Comparison of ENCODE assay signal across 25 cellular contexts in the genomic region with DNA sequence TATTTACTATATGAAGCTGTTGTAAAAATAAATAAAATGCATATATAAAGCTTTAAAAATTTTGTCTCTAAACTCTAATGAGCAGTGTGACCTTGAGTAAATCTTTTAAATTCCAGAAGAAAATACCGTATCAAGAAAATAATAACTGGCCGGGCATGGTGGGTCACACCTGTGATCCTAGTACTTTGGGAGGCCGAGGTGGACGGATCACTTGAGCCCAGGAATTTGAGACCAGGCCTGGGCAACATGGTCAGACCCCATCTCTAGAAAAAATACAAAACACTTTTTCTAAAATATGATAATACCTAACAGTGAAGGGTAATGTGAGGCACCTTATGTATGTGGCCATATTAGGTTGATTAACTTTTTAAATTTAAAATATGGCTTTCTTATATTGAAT. TPM values are rescaled to one million over a fixed set of nuclear protein-coding genes. Genes with fewer than 3 reads are reported as not detected.
DNase-seq lines count a peak whose midpoint lies in the region; ATAC-seq and TF ChIP-seq lines count a peak whose summit lies in the region.
"Had no signal": no experiment of that assay in that cellular context is flagged by ENCODE, and none has a peak within 500 bp of the region (broad histone marks: within the 10 kb centered on the region; RNA-seq: fewer than 3 reads in every experiment).

No MANE protein-coding gene starts in this region.

- TF ChIP-seq EP300 in neural cell (conservative IDR thresholded peaks at IDR 0.05; ENCODE audit: poor library complexity, severe bottlenecking), result no peak

- no peaks in the 10 kb centered on the region for H3K9me2 ChIP-seq in neural cell (ENCODE audit: insufficient read depth, low read length)

- H3K9me3 Mint-ChIP-seq in stimulated activated memory B cell treated with anti-CD40 and anti-IgM and Interleukin-4, amounts not matched to agents 10 μg/mL and 1 μg/mL and 100 μg/mL, for 72 hours, result no peaks in the 10 kb centered on the region
- H3K9me3 Mint-ChIP-seq: CD8-positive, alpha-beta T cell had no signal

- DNase-seq in left ventricle myocardium inferior (no peak), left cardiac atrium (no peak), adrenal gland (peak in 1 of 7 donors; percentile 56)
- DNase-seq: CD8-positive, alpha-beta T cell; DMS79 treated with DMSO at 0.1 percent for 48 hours; GF-D8; KBM-7; NCI-H1092; NCI-H1436; NCI-H187; NCI-H2081 treated with DMSO at 0.1 percent for 48 hours; NCI-H2171; NCI-H226; NCI-H510A; NCI-H69; PC-3 had no signal

- peaks cover 35% of the 10 kb centered on the region for H3K36me3 Mint-ChIP-seq in stimulated activated memory B cell treated with anti-CD40 and anti-IgM and Interleukin-4, amounts not matched to agents 10 μg/mL and 1 μg/mL and 100 μg/mL, for 72 hours
- H3K36me3 Mint-ChIP-seq: CD8-positive, alpha-beta T cell had no signal

- no peak for TF ChIP-seq RAD21 in neural cell (conservative IDR thresholded peaks at IDR 0.05)

- H3K4me3 ChIP-seq in left ventricle myocardium inferior (peak overlapping the region; percentile 90), adrenal gland (peak overlapping the region in 2 of 4 donors; percentile 16 to 94), neural cell (ENCODE audit: low read length) (peak overlapping the region; percentile 85)

- H3F3A ChIP-seq in neural cell (ENCODE audit: insufficient read depth, low read length, poor library complexity, severe bottlenecking), result no peaks in the 10 kb centered on the region

- 47 to 71% (median 53%) methylated on average over 4 of the region's 4 CpGs for WGBS in adrenal gland, 4 donors

- H3K9ac ChIP-seq in neural cell (ENCODE audit: low read length), result no peak overlapping the region

- peaks cover 20% of the 10 kb centered on the region for H3K36me3 ChIP-seq in left ventricle myocardium inferior
- H3K36me3 ChIP-seq in adrenal gland (replicated peaks in 1 of 2), result peaks cover 0 to 13% of the 10 kb centered on the region in 2 donors
- no peaks in the 10 kb centered on the region for H3K36me3 ChIP-seq in neural cell (ENCODE audit: insufficient read depth, low read length)

- peak overlapping the region; percentile 1 for H3K4me2 ChIP-seq in neural cell (ENCODE audit: low read length)

- no peak overlapping the region for H3K4me3 Mint-ChIP-seq in stimulated activated memory B cell treated with anti-CD40 and anti-IgM and Interleukin-4, amounts not matched to agents 10 μg/mL and 1 μg/mL and 100 μg/mL, for 72 hours
- H3K4me3 Mint-ChIP-seq: B cell; CD8-positive, alpha-beta T cell had no signal

- H3K27me3 ChIP-seq in left ventricle myocardium inferior (ENCODE audit: low read depth) (no peaks in the 10 kb centered on the region), adrenal gland (no peaks in the 10 kb centered on the region), neural cell (ENCODE audit: insufficient read depth, low read depth, low read length) (no peaks in the 10 kb centered on the region)

- H3K79me2 ChIP-seq in neural cell (replicated peaks; ENCODE audit: insufficient read depth, low read length), result peaks cover 88% of the 10 kb centered on the region

- H3K4me1 Mint-ChIP-seq in stimulated activated memory B cell treated with anti-CD40 and anti-IgM and Interleukin-4, amounts not matched to agents 10 μg/mL and 1 μg/mL and 100 μg/mL, for 72 hours, result peaks cover 38% of the 10 kb centered on the region

- H3K27ac ChIP-seq in left ventricle myocardium inferior (replicated peaks) (no peak overlapping the region), adrenal gland (peak overlapping the region in 3 of 5 donors; percentile 18 to 97 (median 93)), neural cell (ENCODE audit: low read length) (no peak overlapping the region)
- H3K27ac ChIP-seq: 22Rv1, C4-2B had no signal

- intact Hi-C loops in left ventricle myocardium inferior (cut with micrococcal nuclease), result loop anchor here (10.0 kb wide), 1 partner anchor 58 kb away; no protein-coding TSS in a partner anchor
- intact Hi-C loops in left cardiac atrium (cut with DNase I), result loop anchor here in 1 of 2 donors (10.0 kb wide), 1 partner anchor 58 kb away; no protein-coding TSS in a partner anchor
- intact Hi-C loops in adrenal gland (cut with DNase I), result loop anchor here in 1 of 2 donors (10.0 kb wide), 1 partner anchor 272 kb away; no protein-coding TSS in a partner anchor

- no peak overlapping the region for H2AFZ ChIP-seq in neural cell (ENCODE audit: low read depth, low read length)

- no peaks in the 10 kb centered on the region for H4K20me1 ChIP-seq in neural cell (ENCODE audit: insufficient read depth)

- H3K27me3 Mint-ChIP-seq in stimulated activated memory B cell treated with anti-CD40 and anti-IgM and Interleukin-4, amounts not matched to agents 10 μg/mL and 1 μg/mL and 100 μg/mL, for 72 hours, result no peaks in the 10 kb centered on the region
- H3K27me3 Mint-ChIP-seq: B cell had no signal

- ATAC-seq in left cardiac atrium (no peak), GM21717 (IDR thresholded peaks at IDR 0.05; ENCODE audit: unreplicated experiment) (no peak), esophagus mucosa (no peak), HG03460 (IDR thresholded peaks at IDR 0.05; ENCODE audit: unreplicated experiment) (no peak)
- ATAC-seq in stimulated activated memory B cell treated with anti-CD40 and anti-IgM and Interleukin-4, amounts not matched to agents 10 μg/mL and 1 μg/mL and 100 μg/mL, for 72 hours, result no peak
- ATAC-seq: CD8-positive, alpha-beta T cell; PC-3; SK-N-SH treated with all-trans-retinoic acid at 6 μM for 48 hours had no signal

- H3K9me3 ChIP-seq in left ventricle myocardium inferior (replicated peaks) (no peaks in the 10 kb centered on the region), adrenal gland (replicated peaks in 1 of 3) (no peaks in the 10 kb centered on the region), neural cell (ENCODE audit: low read length) (no peaks in the 10 kb centered on the region)

- H3K4me1 ChIP-seq in left ventricle myocardium inferior, result peaks cover 94% of the 10 kb centered on the region
- H3K4me1 ChIP-seq in adrenal gland (replicated peaks in 1 of 2), result peaks cover 28 to 72% of the 10 kb centered on the region in 2 donors

- TF ChIP-seq CTCF in left ventricle myocardium inferior (IDR thresholded peaks at IDR 0.05; ENCODE audit: borderline replicate concordance) (no peak), adrenal gland (IDR thresholded peaks at IDR 0.05) (no peak), neural cell (IDR thresholded peaks at IDR 0.05; ENCODE audit: poor library complexity, severe bottlenecking) (no peak)

- no peak overlapping the region for H3K27ac Mint-ChIP-seq in stimulated activated memory B cell treated with anti-CD40 and anti-IgM and Interleukin-4, amounts not matched to agents 10 μg/mL and 1 μg/mL and 100 μg/mL, for 72 hours
- H3K27ac Mint-ChIP-seq: B cell; CD8-positive, alpha-beta T cell had no signal

- peak in 1 of 2 donors; percentile 16 for TF ChIP-seq POLR2A in adrenal gland (IDR thresholded peaks at IDR 0.05)

TF ChIP-seq in neural cell, 6 proteins besides CTCF, POLR2A, EP300 and RAD21:
- TF ChIP-seq MXI1 (conservative IDR thresholded peaks at IDR 0.05; ENCODE audit: poor library complexity, severe bottlenecking) (no peak), SMC3 (conservative IDR thresholded peaks at IDR 0.05; ENCODE audit: poor library complexity) (no peak), POLR2AphosphoS5 (IDR thresholded peaks at IDR 0.05) (no peak)

RNA-seq across cellular contexts. Expression of gene CPEB4, which starts 8.5 kb away (rescaled TPM):
- total RNA-seq in left ventricle myocardium inferior (136 TPM), left cardiac atrium (100 to 1,000 TPM in 1 of 2 donors, 10 to 100 TPM in 1; 73.8 to 178 TPM), adrenal gland (100 to 1,000 TPM; 107 to 381 (median 155) TPM), esophagus mucosa (38.5 TPM)
- polyA plus RNA-seq in adrenal gland (10 to 100 TPM; 34.4 to 60.2 (median 42.9) TPM), neural cell (37.9 and 42.2 TPM in 2 replicates)
- polyA minus RNA-seq in neural cell, result 104 and 121 TPM in 2 replicates

Comparison
In these comparisons a context has a peak if more than half of its experiments do, and no peak if none do; other contexts are left out.
1. H3K27ac ChIP-seq: peak in adrenal gland (3 of 5); none in left ventricle myocardium inferior (single experiment) and neural cell (single experiment).